ENCODE assay signal across 14 cellular contexts in genomic region chr10:92712016-92712889, GRCh38. TPM values are rescaled to one million over a fixed set of nuclear protein-coding genes. Genes with fewer than 3 reads are reported as not detected.
DNase-seq lines count a peak whose midpoint lies in the region; ATAC-seq and TF ChIP-seq lines count a peak whose summit lies in the region.
"Had no signal": no experiment of that assay in that cellular context is flagged by ENCODE, and none has a peak within 500 bp of the region (broad histone marks: within the 10 kb centered on the region; RNA-seq: fewer than 3 reads in every experiment).

No MANE protein-coding gene starts in this region.

- H3K4me1 ChIP-seq in transverse colon (no peaks in the 10 kb centered on the region), PC-3 (ENCODE audit: insufficient read depth, low read length) (no peaks in the 10 kb centered on the region)

- no peak for TF ChIP-seq POLR2A in transverse colon (IDR thresholded peaks at IDR 0.05)

- in situ Hi-C loops in brain microvascular endothelial cell (cut with HindIII; ENCODE audit: low pct_ligation_motif_present, low sequenced_read_pairs), result no loop called here
- in situ Hi-C loops in transverse colon (cut with MboI; ENCODE audit: low pct_ligation_motif_present in 1 of 4, low pct_unique_long_range_greater_than_20kb in 1 of 4, low sequenced_read_pairs in 3 of 4), result no loop called here

- 81 to 85% methylated on average over 9 to 10 of the region's 10 CpGs for WGBS in transverse colon (ENCODE audit: low coverage in 1 of 2), 2 donors

- H3K4me3 ChIP-seq in brain microvascular endothelial cell (ENCODE audit: low read depth, low read length) (no peak overlapping the region), transverse colon (no peak overlapping the region), PC-3 (ENCODE audit: low read length) (no peak overlapping the region)
- H3K4me3 ChIP-seq: ovary had no signal

- TF ChIP-seq EP300 in transverse colon (IDR thresholded peaks at IDR 0.05; ENCODE audit: low read depth), result no peak

- POLR2A ChIA-PET in PC-3 (lab: Charles Lee; ENCODE audit: unreplicated experiment), result no interaction called here

- no peak overlapping the region for H2AFZ ChIP-seq in PC-3 (ENCODE audit: low read length)

- H3K79me2 ChIP-seq in PC-3 (ENCODE audit: low read length), result no peaks in the 10 kb centered on the region

- DNase-seq in NCI-H748 treated with DMSO at 0.1 percent for 48 hours (lab: John Stamatoyannopoulos, UW) (peak; percentile 76), brain microvascular endothelial cell (peak; percentile 80), RPMI8226 (no peak), transverse colon (no peak), PC-3 (no peak), GOT3 (lab: John Stamatoyannopoulos, UW) (no peak)
- DNase-seq: activated CD4-positive, CD25-positive, alpha-beta regulatory T cell treated with anti-CD3 and anti-CD28 coated beads, Interleukin-2, amount 50 U/mL, for 72 hours; NCI-H2107; ovary; stimulated activated CD4-positive, alpha-beta T cell treated with anti-CD3 and anti-CD28 coated beads, Interleukin-2, amount 100 ng/mL, for 24 hours; stimulated activated naive CD4-positive, alpha-beta T cell treated with Interleukin-2 at 50 U/mL for 16 hours had no signal

- H3K36me3 ChIP-seq in brain microvascular endothelial cell (replicated peaks) (no peaks in the 10 kb centered on the region), transverse colon (no peaks in the 10 kb centered on the region), PC-3 (ENCODE audit: low read depth, low read length) (no peaks in the 10 kb centered on the region)
- H3K36me3 ChIP-seq: ovary had no signal

- ATAC-seq in GM19395 (IDR thresholded peaks at IDR 0.05; ENCODE audit: unreplicated experiment), result peak; percentile 62
- ATAC-seq in PC-3, result no peak
- ATAC-seq: Right ventricle myocardium inferior had no signal

- H3K4me2 ChIP-seq in PC-3 (ENCODE audit: low read length), result no peak overlapping the region

- CTCF ChIA-PET in PC-3 (lab: Charles Lee), result interaction anchor here (1.1 kb wide), 1 partner anchor 13 kb away, joined by 5 read pairs; no protein-coding TSS in a partner anchor

- H3K9ac ChIP-seq in PC-3 (ENCODE audit: low read length), result no peak overlapping the region

- H3K9me3 ChIP-seq in transverse colon (no peaks in the 10 kb centered on the region), PC-3 (ENCODE audit: low read length) (no peaks in the 10 kb centered on the region)
- H3K9me3 ChIP-seq: ovary had no signal

- no peaks in the 10 kb centered on the region for H3K9me2 ChIP-seq in PC-3 (replicated peaks; ENCODE audit: low read length)

- no peaks in the 10 kb centered on the region for H3F3A ChIP-seq in PC-3 (ENCODE audit: low read length, unreplicated experiment)

- no peaks in the 10 kb centered on the region for H3K27me3 ChIP-seq in brain microvascular endothelial cell (replicated peaks)
- no peaks in the 10 kb centered on the region for H3K27me3 ChIP-seq in transverse colon
- no peaks in the 10 kb centered on the region for H3K27me3 ChIP-seq in PC-3 (ENCODE audit: low read length)
- H3K27me3 ChIP-seq: ovary had no signal

- intact Hi-C loops in transverse colon (cut with DNase I; ENCODE audit: low total_unique reads), result no loop called here
- intact Hi-C loops in PC-3 (cut with micrococcal nuclease), result no loop called here

- peak overlapping the region; percentile 11 for H3K27ac ChIP-seq in C4-2B
- H3K27ac ChIP-seq in brain microvascular endothelial cell, result peak overlapping the region; percentile 2
- H3K27ac ChIP-seq in transverse colon, result no peak overlapping the region
- H3K27ac ChIP-seq in PC-3 (ENCODE audit: low read length), result no peak overlapping the region
- H3K27ac ChIP-seq: ovary had no signal

- no peaks in the 10 kb centered on the region for H4K20me1 ChIP-seq in PC-3 (ENCODE audit: low read length)

- no peak for TF ChIP-seq CTCF in C4-2B (conservative IDR thresholded peaks at IDR 0.05)
- no peak for TF ChIP-seq CTCF in brain microvascular endothelial cell (IDR thresholded peaks at IDR 0.05; ENCODE audit: low read depth, low read length, missing control alignments)
- TF ChIP-seq CTCF in transverse colon (IDR thresholded peaks at IDR 0.05), result no peak
- TF ChIP-seq CTCF in PC-3 (conservative IDR thresholded peaks at IDR 0.05; ENCODE audit: low read depth, low read length), result no peak

- no TSS peak for BruUV-seq in PC-3 (replicated peaks; lab: Mats Ljungman, UMichigan)

RNA-seq across cellular contexts. Expression of gene HHEX, which starts 22.5 kb away (rescaled TPM):
- total RNA-seq in transverse colon (1 to 10 TPM in 3 of 4 donors, under 1 TPM in 1; 0.80 to 7.9 (median 4.8) TPM), PC-3 (2014; rRNA removed) (2.2 and 3.2 TPM in 2 replicates)

Comparison
In these comparisons a context has a peak if more than half of its experiments do, and no peak if none do; other contexts are left out.
1. H3K27ac ChIP-seq: peak in C4-2B (single experiment) and brain microvascular endothelial cell (single experiment); none in transverse colon (0 of 4) and PC-3 (single experiment).
2. DNase-seq: peak in NCI-H748 treated with DMSO at 0.1 percent for 48 hours (single experiment) and brain microvascular endothelial cell (single experiment); none in RPMI8226 (single experiment), transverse colon (single experiment), PC-3 (single experiment) and GOT3 (single experiment).